Comparison of ENCODE assay signal across 8 cellular contexts in the genomic region with DNA sequence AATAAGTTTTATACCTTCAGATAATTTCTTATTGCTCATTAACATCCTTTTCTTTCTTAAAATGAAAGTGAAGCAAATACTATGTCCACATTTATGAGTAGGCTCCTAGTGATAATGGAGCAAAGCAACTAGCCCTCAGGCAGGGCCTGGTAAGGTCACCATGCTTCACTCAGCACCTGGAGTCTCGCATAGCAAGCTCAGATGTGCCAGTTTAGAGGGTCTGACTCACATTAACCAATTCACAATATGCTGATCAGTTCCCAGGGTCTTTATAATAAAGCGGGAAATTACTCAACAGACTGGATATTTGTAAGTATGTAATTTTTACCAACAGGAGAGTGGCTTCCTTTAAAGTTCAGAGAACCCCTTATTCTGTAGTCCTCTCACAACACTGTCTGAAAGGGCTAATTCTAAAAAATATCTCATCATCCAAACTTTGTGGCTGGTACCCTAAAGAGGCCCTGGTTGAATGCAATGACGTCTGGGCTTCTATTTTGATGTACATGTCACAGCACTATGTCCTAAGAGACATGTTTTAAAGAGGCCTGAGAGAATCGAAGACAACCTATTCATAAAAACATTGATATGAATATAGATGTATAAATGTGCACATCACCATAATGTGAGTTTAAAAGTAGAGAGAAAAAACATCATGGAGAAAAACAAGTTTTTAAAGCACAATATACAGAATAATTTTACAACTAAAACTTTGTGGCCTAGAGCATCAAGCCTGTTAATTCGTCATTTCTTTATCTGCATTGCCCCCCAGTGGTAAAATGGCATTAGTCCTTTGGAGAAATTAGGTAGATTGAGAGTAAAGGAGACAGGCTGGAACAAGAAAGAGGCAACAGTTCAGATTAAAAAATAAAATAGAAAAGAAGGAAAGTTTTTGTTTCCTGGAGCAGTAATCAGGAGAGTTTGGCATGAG. TPM values are rescaled to one million over a fixed set of nuclear protein-coding genes. Genes with fewer than 3 reads are reported as not detected.
A peak's percentile ranks its signal among the peaks of the same experiment; 100 is the strongest.
DNase-seq lines count a peak whose midpoint lies in the region; ATAC-seq, FAIRE-seq and TF ChIP-seq lines count a peak whose summit lies in the region.

No MANE protein-coding gene starts in this region.

- no peak for ATAC-seq in HG02970 (IDR thresholded peaks at IDR 0.05; ENCODE audit: low FRiP score, unreplicated experiment)

- TF ChIP-seq CTCF in GM20000 (IDR thresholded peaks at IDR 0.05; ENCODE audit: extremely low read depth, missing control alignments), result peak; percentile 31

- DNase-seq in NCI-H1105 treated with DMSO at 0.1 percent for 48 hours (lab: John Stamatoyannopoulos, UW) (peak; percentile 33), NCI-H1105 (lab: John Stamatoyannopoulos, UW) (no peak), GM20000 (ENCODE audit: low spot score) (peak; percentile 51), MV-4-11 (lab: John Stamatoyannopoulos, UW) (peak; percentile 36), frontal cortex (ENCODE audit: low spot score in 2 of 2) (peak; percentile 24 to 43)
- DNase-seq in activated CD4-positive, alpha-beta T cell treated with anti-CD3 and anti-CD28 coated beads, Interleukin-2, amount 50 U/mL, for 48 hours, result peak; percentile 36 to 45
- DNase-seq in stimulated activated CD4-positive, alpha-beta T cell treated with anti-CD3 and anti-CD28 coated beads, Interleukin-4, amount 100 ng/mL, for 24 hours, result peak; percentile 57

- peak; percentile 95 for FAIRE-seq in frontal cortex (lab: Jason Lieb, UNC)

RNA-seq across cellular contexts. Expression of gene IL21, which starts 44.3 kb away (rescaled TPM):
- not detected for total RNA-seq in frontal cortex
